Comparison of ENCODE assay signal across 16 cellular contexts in the genomic region with DNA sequence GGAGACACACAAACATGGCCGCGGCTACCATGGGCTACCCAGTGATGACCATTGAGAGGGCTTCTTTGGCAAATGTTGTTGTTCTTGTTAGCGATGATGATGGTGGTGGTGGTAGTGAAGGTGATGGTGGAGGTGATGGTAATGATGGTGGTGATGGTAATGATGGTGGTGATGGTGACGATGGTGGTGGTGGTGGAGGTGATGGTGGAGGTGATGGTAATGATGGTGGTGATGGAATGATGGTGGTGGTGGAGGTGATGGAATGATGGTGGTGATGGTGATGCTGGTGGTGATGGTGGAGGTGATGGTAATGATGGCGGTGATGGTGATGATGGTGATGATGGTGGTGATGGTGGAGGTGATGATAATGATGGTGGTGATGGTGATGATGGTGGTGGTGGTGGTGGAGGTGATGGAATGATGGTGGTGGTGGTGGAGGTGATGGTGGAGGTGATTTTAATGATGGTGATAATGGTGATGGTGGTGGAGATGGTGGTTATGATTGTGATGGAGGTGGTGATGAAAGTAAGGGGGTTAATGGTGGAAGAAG. TPM values are rescaled to one million over a fixed set of nuclear protein-coding genes. Genes with fewer than 3 reads are reported as not detected.
DNase-seq lines count a peak whose midpoint lies in the region; ATAC-seq lines count a peak whose summit lies in the region.
"Had no signal": no experiment of that assay in that cellular context is flagged by ENCODE, and none has a peak within 500 bp of the region (broad histone marks: within the 10 kb centered on the region; RNA-seq: fewer than 3 reads in every experiment).

No MANE protein-coding gene starts in this region.

- no peaks in the 10 kb centered on the region for H3K27me3 Mint-ChIP-seq in central memory CD8-positive, alpha-beta T cell
- H3K27me3 Mint-ChIP-seq in immature natural killer cell (ENCODE audit: low read depth in 3 of 3) = peaks cover 20 to 24% (median 20%) of the 10 kb centered on the region in 3 donors
- H3K27me3 Mint-ChIP-seq: B cell had no signal

- no peaks in the 10 kb centered on the region for H3K9me3 ChIP-seq in right cardiac atrium (ENCODE audit: control insufficient read depth, low read length)

- H3K4me1 Mint-ChIP-seq in central memory CD8-positive, alpha-beta T cell = peaks cover 14% of the 10 kb centered on the region
- peaks cover 24 to 29% of the 10 kb centered on the region in 2 donors for H3K4me1 Mint-ChIP-seq in immature natural killer cell
- peaks cover 18% of the 10 kb centered on the region for H3K4me1 Mint-ChIP-seq in stimulated activated effector memory CD8-positive, alpha-beta T cell treated with anti-CD3 and anti-CD28 coated beads, Interleukin-12 subunit alpha, Interleukin-12 subunit beta, amount 100 ng/mL, for 72 hours
- H3K4me1 Mint-ChIP-seq: GM23338 had no signal

- H3K4me3 ChIP-seq in right cardiac atrium (ENCODE audit: low read length) = no peak overlapping the region
- H3K4me3 ChIP-seq: BLaER1 treated with 17β-estradiol and CSF1 and Interleukin-3, amounts not matched to agents 10 nM and 100 nM; GM23338 had no signal

- no peak overlapping the region for H3K27ac ChIP-seq in right cardiac atrium (ENCODE audit: low read length)
- H3K27ac ChIP-seq: BLaER1 treated with 17β-estradiol and CSF1 and Interleukin-3, amounts not matched to agents 10 nM and 100 nM had no signal

- ATAC-seq in right cardiac atrium (no peak), Right ventricle myocardium inferior (no peak), GM19035 (IDR thresholded peaks at IDR 0.05; ENCODE audit: unreplicated experiment) (no peak)
- no peak for ATAC-seq in central memory CD8-positive, alpha-beta T cell (replicated peaks; ENCODE audit: extremely low read depth, poor library complexity, severe bottlenecking)
- no peak for ATAC-seq in stimulated activated effector memory CD8-positive, alpha-beta T cell treated with anti-CD3 and anti-CD28 coated beads, Interleukin-12 subunit alpha, Interleukin-12 subunit beta, amount 100 ng/mL, for 72 hours
- ATAC-seq: CD8-positive, alpha-beta T cell; GM23338; HCT116 had no signal

- peaks cover 13% of the 10 kb centered on the region for H3K36me3 Mint-ChIP-seq in central memory CD8-positive, alpha-beta T cell (ENCODE audit: insufficient read depth)
- no peaks in the 10 kb centered on the region for H3K36me3 Mint-ChIP-seq in immature natural killer cell
- H3K36me3 Mint-ChIP-seq in stimulated activated effector memory CD8-positive, alpha-beta T cell treated with anti-CD3 and anti-CD28 coated beads, Interleukin-12 subunit alpha, Interleukin-12 subunit beta, amount 100 ng/mL, for 72 hours = peaks cover 8% of the 10 kb centered on the region
- H3K36me3 Mint-ChIP-seq: CD8-positive, alpha-beta T cell had no signal

- peaks cover 7% of the 10 kb centered on the region for H3K4me1 ChIP-seq in right cardiac atrium (ENCODE audit: control insufficient read depth, insufficient read depth, low read length)

- H3K4me3 Mint-ChIP-seq in central memory CD8-positive, alpha-beta T cell = peak overlapping the region; percentile 43
- H3K4me3 Mint-ChIP-seq in immature natural killer cell = peak overlapping the region in 1 of 5 donors; percentile 47
- no peak overlapping the region for H3K4me3 Mint-ChIP-seq in stimulated activated effector memory CD8-positive, alpha-beta T cell treated with anti-CD3 and anti-CD28 coated beads, Interleukin-12 subunit alpha, Interleukin-12 subunit beta, amount 100 ng/mL, for 72 hours
- H3K4me3 Mint-ChIP-seq: B cell; CD8-positive, alpha-beta T cell; GM23338 had no signal

- WGBS in right cardiac atrium = 94% methylated on average over 5 of the region's 5 CpGs

- intact Hi-C loops in right cardiac atrium (cut with DNase I) = loop anchor here in 2 of 4 donors (5.0 to 10.0 kb wide), 2 partner anchors 319 to 322 kb away; no protein-coding TSS in a partner anchor
- intact Hi-C loops in Right ventricle myocardium inferior (cut with DNase I) = no loop called here

- peaks cover 14% of the 10 kb centered on the region for H3K9me3 Mint-ChIP-seq in central memory CD8-positive, alpha-beta T cell
- peaks cover 0 to 7% (median 2%) of the 10 kb centered on the region in 6 donors for H3K9me3 Mint-ChIP-seq in immature natural killer cell
- no peaks in the 10 kb centered on the region for H3K9me3 Mint-ChIP-seq in stimulated activated effector memory CD8-positive, alpha-beta T cell treated with anti-CD3 and anti-CD28 coated beads, Interleukin-12 subunit alpha, Interleukin-12 subunit beta, amount 100 ng/mL, for 72 hours
- H3K9me3 Mint-ChIP-seq: CD8-positive, alpha-beta T cell had no signal

- H3K27ac Mint-ChIP-seq in central memory CD8-positive, alpha-beta T cell (ENCODE audit: low read depth) = peak overlapping the region; percentile 84
- peak overlapping the region; percentile 85 to 96 (median 94) for H3K27ac Mint-ChIP-seq in immature natural killer cell
- peak overlapping the region; percentile 20 for H3K27ac Mint-ChIP-seq in stimulated activated effector memory CD8-positive, alpha-beta T cell treated with anti-CD3 and anti-CD28 coated beads, Interleukin-12 subunit alpha, Interleukin-12 subunit beta, amount 100 ng/mL, for 72 hours
- H3K27ac Mint-ChIP-seq: GM23338 had no signal

- DNase-seq in right cardiac atrium (peak in 2 of 3 donors; percentile 4 to 17), Right ventricle myocardium inferior (ENCODE audit: missing footprints) (no peak), immature natural killer cell (no peak), DMS79 (lab: John Stamatoyannopoulos, UW) (no peak), SIG-M5 treated with dmso at 0.1 percent for 504 hours (lab: John Stamatoyannopoulos, UW; ENCODE audit: unreplicated experiment) (no peak)
- no peak for DNase-seq in central memory CD8-positive, alpha-beta T cell (ENCODE audit: low spot score in 2 of 2)
- DNase-seq in stimulated activated effector memory CD8-positive, alpha-beta T cell treated with anti-CD3 and anti-CD28 coated beads, Interleukin-12 subunit alpha, Interleukin-12 subunit beta, amount 100 ng/mL, for 72 hours (ENCODE audit: low spot score in 2 of 2) = no peak
- DNase-seq: Calu3; CD8-positive, alpha-beta T cell; DMS53; H7 had no signal

- no peaks in the 10 kb centered on the region for H3K27me3 ChIP-seq in right cardiac atrium (ENCODE audit: control insufficient read depth, insufficient read depth)
- H3K27me3 ChIP-seq: BLaER1 treated with 17β-estradiol and CSF1 and Interleukin-3, amounts not matched to agents 10 nM and 100 nM had no signal

RNA-seq across cellular contexts. Expression of a gene that starts 16.3 kb away (rescaled TPM):
- total RNA-seq in right cardiac atrium (not detected), Right ventricle myocardium inferior (not detected)
- polyA plus RNA-seq in right cardiac atrium (not detected), immature natural killer cell (not detected)
- total RNA-seq: CD8-positive, alpha-beta T cell had no signal
- polyA plus RNA-seq: GM23338 had no signal

Comparison
In these comparisons a context has a peak if more than half of its experiments do, and no peak if none do; other contexts are left out.
1. DNase-seq: peak in right cardiac atrium (2 of 3); none in Right ventricle myocardium inferior (single experiment), central memory CD8-positive, alpha-beta T cell (0 of 2), immature natural killer cell (0 of 3), stimulated activated effector memory CD8-positive, alpha-beta T cell treated with anti-CD3 and anti-CD28 coated beads, Interleukin-12 subunit alpha, Interleukin-12 subunit beta, amount 100 ng/mL, for 72 hours (0 of 2), DMS79 (single experiment) and SIG-M5 treated with dmso at 0.1 percent for 504 hours (single experiment).
2. H3K27ac Mint-ChIP-seq: peak in every context shown above with its lines; median percentile 94 in immature natural killer cell; 84 in central memory CD8-positive, alpha-beta T cell; 20 in stimulated activated effector memory CD8-positive, alpha-beta T cell treated with anti-CD3 and anti-CD28 coated beads, Interleukin-12 subunit alpha, Interleukin-12 subunit beta, amount 100 ng/mL, for 72 hours.